1 cellular context compared by ENCODE assay signal in genomic region chr3:122019493-122019892, GRCh38.
TF ChIP-seq lines count a peak whose summit lies in the region.

No MANE protein-coding gene starts in this region.

TF ChIP-seq in GM12878, 131 proteins besides CTCF, POLR2A, EP300 and RAD21 (continued from another document):
- TF ChIP-seq, protein P1, sequence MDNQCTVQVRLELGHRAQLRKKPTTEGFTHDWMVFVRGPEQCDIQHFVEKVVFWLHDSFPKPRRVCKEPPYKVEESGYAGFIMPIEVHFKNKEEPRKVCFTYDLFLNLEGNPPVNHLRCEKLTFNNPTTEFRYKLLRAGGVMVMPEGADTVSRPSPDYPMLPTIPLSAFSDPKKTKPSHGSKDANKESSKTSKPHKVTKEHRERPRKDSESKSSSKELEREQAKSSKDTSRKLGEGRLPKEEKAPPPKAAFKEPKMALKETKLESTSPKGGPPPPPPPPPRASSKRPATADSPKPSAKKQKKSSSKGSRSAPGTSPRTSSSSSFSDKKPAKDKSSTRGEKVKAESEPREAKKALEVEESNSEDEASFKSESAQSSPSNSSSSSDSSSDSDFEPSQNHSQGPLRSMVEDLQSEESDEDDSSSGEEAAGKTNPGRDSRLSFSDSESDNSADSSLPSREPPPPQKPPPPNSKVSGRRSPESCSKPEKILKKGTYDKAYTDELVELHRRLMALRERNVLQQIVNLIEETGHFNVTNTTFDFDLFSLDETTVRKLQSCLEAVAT (IDR thresholded peaks at IDR 0.05), result peak; percentile 52
- TF ChIP-seq PAX5 (IDR thresholded peaks at IDR 0.05; ENCODE audit: borderline replicate concordance, low read depth, low read length), result 0 out of 2 replicates have a peak, but pooled peaks have one; percentile 28
- TF ChIP-seq, protein P2, sequence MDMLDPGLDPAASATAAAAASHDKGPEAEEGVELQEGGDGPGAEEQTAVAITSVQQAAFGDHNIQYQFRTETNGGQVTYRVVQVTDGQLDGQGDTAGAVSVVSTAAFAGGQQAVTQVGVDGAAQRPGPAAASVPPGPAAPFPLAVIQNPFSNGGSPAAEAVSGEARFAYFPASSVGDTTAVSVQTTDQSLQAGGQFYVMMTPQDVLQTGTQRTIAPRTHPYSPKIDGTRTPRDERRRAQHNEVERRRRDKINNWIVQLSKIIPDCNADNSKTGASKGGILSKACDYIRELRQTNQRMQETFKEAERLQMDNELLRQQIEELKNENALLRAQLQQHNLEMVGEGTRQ (IDR thresholded peaks at IDR 0.05; ENCODE audit: borderline replicate concordance, low read depth, low read length), result no peak
- no peak for TF ChIP-seq RFX5 (IDR thresholded peaks at IDR 0.05; ENCODE audit: low read depth, low read length)
- 0 out of 2 replicates have a peak, but pooled peaks have one; percentile 53 for TF ChIP-seq ZNF207 (IDR thresholded peaks at IDR 0.05; ENCODE audit: borderline replicate concordance)
- no peak for TF ChIP-seq PAX8 (IDR thresholded peaks at IDR 0.05)
- TF ChIP-seq SUZ12 (IDR thresholded peaks at IDR 0.05; ENCODE audit: unreplicated experiment), result no peak
- TF ChIP-seq, protein P3, sequence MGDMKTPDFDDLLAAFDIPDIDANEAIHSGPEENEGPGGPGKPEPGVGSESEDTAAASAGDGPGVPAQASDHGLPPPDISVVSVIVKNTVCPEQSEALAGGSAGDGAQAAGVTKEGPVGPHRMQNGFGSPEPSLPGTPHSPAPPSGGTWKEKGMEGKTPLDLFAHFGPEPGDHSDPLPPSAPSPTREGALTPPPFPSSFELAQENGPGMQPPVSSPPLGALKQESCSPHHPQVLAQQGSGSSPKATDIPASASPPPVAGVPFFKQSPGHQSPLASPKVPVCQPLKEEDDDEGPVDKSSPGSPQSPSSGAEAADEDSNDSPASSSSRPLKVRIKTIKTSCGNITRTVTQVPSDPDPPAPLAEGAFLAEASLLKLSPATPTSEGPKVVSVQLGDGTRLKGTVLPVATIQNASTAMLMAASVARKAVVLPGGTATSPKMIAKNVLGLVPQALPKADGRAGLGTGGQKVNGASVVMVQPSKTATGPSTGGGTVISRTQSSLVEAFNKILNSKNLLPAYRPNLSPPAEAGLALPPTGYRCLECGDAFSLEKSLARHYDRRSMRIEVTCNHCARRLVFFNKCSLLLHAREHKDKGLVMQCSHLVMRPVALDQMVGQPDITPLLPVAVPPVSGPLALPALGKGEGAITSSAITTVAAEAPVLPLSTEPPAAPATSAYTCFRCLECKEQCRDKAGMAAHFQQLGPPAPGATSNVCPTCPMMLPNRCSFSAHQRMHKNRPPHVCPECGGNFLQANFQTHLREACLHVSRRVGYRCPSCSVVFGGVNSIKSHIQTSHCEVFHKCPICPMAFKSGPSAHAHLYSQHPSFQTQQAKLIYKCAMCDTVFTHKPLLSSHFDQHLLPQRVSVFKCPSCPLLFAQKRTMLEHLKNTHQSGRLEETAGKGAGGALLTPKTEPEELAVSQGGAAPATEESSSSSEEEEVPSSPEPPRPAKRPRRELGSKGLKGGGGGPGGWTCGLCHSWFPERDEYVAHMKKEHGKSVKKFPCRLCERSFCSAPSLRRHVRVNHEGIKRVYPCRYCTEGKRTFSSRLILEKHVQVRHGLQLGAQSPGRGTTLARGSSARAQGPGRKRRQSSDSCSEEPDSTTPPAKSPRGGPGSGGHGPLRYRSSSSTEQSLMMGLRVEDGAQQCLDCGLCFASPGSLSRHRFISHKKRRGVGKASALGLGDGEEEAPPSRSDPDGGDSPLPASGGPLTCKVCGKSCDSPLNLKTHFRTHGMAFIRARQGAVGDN (IDR thresholded peaks at IDR 0.05), result 0 out of 2 replicates have a peak, but pooled peaks have one; percentile 44
